ENCODE assay signal across 1 cellular context in genomic region chr17:49076575-49077384, GRCh38.
TF ChIP-seq lines count a peak whose summit lies in the region.

No MANE protein-coding gene starts in this region.

TF ChIP-seq in K562, 482 proteins besides CTCF, POLR2A, EP300 and RAD21 (continued from another document and continues in another):
- no peak for TF ChIP-seq MLLT1 (IDR thresholded peaks at IDR 0.05)
- 0 out of 2 replicates have a peak, but pooled peaks have one; percentile 11 for TF ChIP-seq CREM (IDR thresholded peaks at IDR 0.05; ENCODE audit: low read depth)
- TF ChIP-seq ZNF197 (CRISPR knock-in tag; IDR thresholded peaks at IDR 0.05; ENCODE audit: low read depth) = peak; percentile 87; the same call in 1 of the 2 replicates
- TF ChIP-seq GATAD2B (IDR thresholded peaks at IDR 0.05; ENCODE audit: borderline replicate concordance) = no peak
- TF ChIP-seq ZNF695 (CRISPR knock-in tag; IDR thresholded peaks at IDR 0.05) = no peak
- no peak for TF ChIP-seq USF1 (CRISPR knock-in tag; IDR thresholded peaks at IDR 0.05)
- TF ChIP-seq ZBTB26 (CRISPR knock-in tag; IDR thresholded peaks at IDR 0.05) = peak; percentile 73; the same call in 1 of the 2 replicates
- no peak for TF ChIP-seq THAP7 (CRISPR knock-in tag; IDR thresholded peaks at IDR 0.05)
- peak; percentile 62; the same call in 1 of the 2 replicates for TF ChIP-seq CBFA2T3 (IDR thresholded peaks at IDR 0.05)
- no peak for TF ChIP-seq NR2C1 (IDR thresholded peaks at IDR 0.05)
- TF ChIP-seq NR2C1 (tag; IDR thresholded peaks at IDR 0.05) = peak; percentile 86
- TF ChIP-seq ZNF76 (CRISPR knock-in tag; IDR thresholded peaks at IDR 0.05; ENCODE audit: borderline replicate concordance) = 0 out of 2 replicates have a peak, but pooled peaks have one; percentile 48
- no peak; the same call in 1 of the 2 replicates for TF ChIP-seq CBFA2T2 (conservative IDR thresholded peaks at IDR 0.05)
- TF ChIP-seq STAT5B (CRISPR knock-in tag; IDR thresholded peaks at IDR 0.05) = no peak; the same call in 1 of the 2 replicates
- TF ChIP-seq SRSF3 (IDR thresholded peaks at IDR 0.05; ENCODE audit: insufficient read depth, low read length) = no peak
- no peak for TF ChIP-seq MBD2 (IDR thresholded peaks at IDR 0.05; ENCODE audit: borderline replicate concordance, low read depth)
- no peak for TF ChIP-seq TRIM25 (IDR thresholded peaks at IDR 0.05; ENCODE audit: borderline replicate concordance)
- no peak for TF ChIP-seq HNRNPUL1 (IDR thresholded peaks at IDR 0.05; ENCODE audit: low read length)
- TF ChIP-seq HNRNPK (IDR thresholded peaks at IDR 0.05; ENCODE audit: low read depth, low read length, poor library complexity, severe bottlenecking) = no peak
- TF ChIP-seq RFX1 (IDR thresholded peaks at IDR 0.05) = peak; percentile 86
- TF ChIP-seq ZBTB43 (CRISPR knock-in tag; IDR thresholded peaks at IDR 0.05) = no peak
- TF ChIP-seq PREB (CRISPR knock-in tag; IDR thresholded peaks at IDR 0.05) = no peak
- no peak for TF ChIP-seq ZNF277 (CRISPR knock-in tag; IDR thresholded peaks at IDR 0.05; ENCODE audit: borderline replicate concordance)
- no peak for TF ChIP-seq POLR3G (IDR thresholded peaks at IDR 0.05; ENCODE audit: extremely low read depth, insufficient read length, insufficient replicate concordance)
- no peak for TF ChIP-seq MBD1 (CRISPR knock-in tag; IDR thresholded peaks at IDR 0.05)
- TF ChIP-seq EP400 (IDR thresholded peaks at IDR 0.05) = no peak
- TF ChIP-seq EHMT2 (IDR thresholded peaks at IDR 0.05) = no peak
- TF ChIP-seq ELK1 (CRISPR knock-in tag; IDR thresholded peaks at IDR 0.05) = no peak
- TF ChIP-seq BCOR (IDR thresholded peaks at IDR 0.05) = no peak
- peak; percentile 97 for TF ChIP-seq PYGO2 (tag; IDR thresholded peaks at IDR 0.05)
- TF ChIP-seq KLF1 (tag; IDR thresholded peaks at IDR 0.05) = no peak
- peak; percentile 96 for TF ChIP-seq SMAD3 (CRISPR knock-in tag; conservative IDR thresholded peaks at IDR 0.05)
- TF ChIP-seq NFE2L1 (tag; IDR thresholded peaks at IDR 0.05; ENCODE audit: borderline replicate concordance, low read depth) = 0 out of 2 replicates have a peak, but pooled peaks have one; percentile 30
- TF ChIP-seq MCM5 (IDR thresholded peaks at IDR 0.05; ENCODE audit: low read depth) = no peak
- TF ChIP-seq CEBPG (CRISPR knock-in tag; IDR thresholded peaks at IDR 0.05) = no peak
- TF ChIP-seq CEBPG (tag; conservative IDR thresholded peaks at IDR 0.05 in 1 of 2, IDR thresholded peaks at IDR 0.05 in 1 of 2) = peak in 1 of 2 experiments; percentile 46; a peak in 1 of 4 replicates
- no peak for TF ChIP-seq L3MBTL2 (IDR thresholded peaks at IDR 0.05)
- TF ChIP-seq ZNF263 (CRISPR knock-in tag; IDR thresholded peaks at IDR 0.05; ENCODE audit: borderline replicate concordance) = no peak
- no peak for TF ChIP-seq KAT8 (IDR thresholded peaks at IDR 0.05; ENCODE audit: low read depth)
- TF ChIP-seq GTF2A2 (tag; IDR thresholded peaks at IDR 0.05) = peak; percentile 89
- peak; percentile 49; the same call in 1 of the 2 replicates for TF ChIP-seq ZNF445 (CRISPR knock-in tag; IDR thresholded peaks at IDR 0.05; ENCODE audit: low read depth)
- no peak for TF ChIP-seq SMARCB1 (IDR thresholded peaks at IDR 0.05; ENCODE audit: insufficient read length, low read depth)
- no peak for TF ChIP-seq ZNF217 (CRISPR knock-in tag; IDR thresholded peaks at IDR 0.05)
- no peak for TF ChIP-seq TOE1 (IDR thresholded peaks at IDR 0.05; ENCODE audit: borderline replicate concordance)
- no peak for TF ChIP-seq TOE1 (CRISPR knock-in tag; IDR thresholded peaks at IDR 0.05; ENCODE audit: borderline replicate concordance, low read depth)
- no peak for TF ChIP-seq SRSF1 (IDR thresholded peaks at IDR 0.05; ENCODE audit: low read depth, low read length)
- no peak for TF ChIP-seq HMGN3 (IDR thresholded peaks at IDR 0.05; ENCODE audit: borderline replicate concordance, extremely low read depth, insufficient read length, low read depth, low read length)
- peak; percentile 94 for TF ChIP-seq DMBX1 (CRISPR knock-in tag; IDR thresholded peaks at IDR 0.05; ENCODE audit: borderline replicate concordance)
- no peak for TF ChIP-seq ESRRA (IDR thresholded peaks at IDR 0.05; ENCODE audit: borderline replicate concordance, low read depth)
- TF ChIP-seq ZZZ3 (IDR thresholded peaks at IDR 0.05) = no peak
- TF ChIP-seq DIDO1 (tag; IDR thresholded peaks at IDR 0.05; ENCODE audit: low read depth) = peak; percentile 91
- TF ChIP-seq ZNF696 (CRISPR knock-in tag; conservative IDR thresholded peaks at IDR 0.05) = no peak
- peak; percentile 99 for TF ChIP-seq FOSL1 (tag; conservative IDR thresholded peaks at IDR 0.05)
- TF ChIP-seq CHCHD3 (CRISPR knock-in tag; IDR thresholded peaks at IDR 0.05) = no peak
- no peak for TF ChIP-seq CXXC5 (CRISPR knock-in tag; IDR thresholded peaks at IDR 0.05)
- peak in 1 of 2 experiments; percentile 88; a peak in 2 of 4 replicates for TF ChIP-seq MAZ (CRISPR knock-in tag; conservative IDR thresholded peaks at IDR 0.05 in 1 of 2, IDR thresholded peaks at IDR 0.05 in 1 of 2)
- TF ChIP-seq NCOA6 (IDR thresholded peaks at IDR 0.05) = no peak
- no peak for TF ChIP-seq KDM2B (CRISPR knock-in tag; IDR thresholded peaks at IDR 0.05)
- no peak for TF ChIP-seq POLR2H (tag; IDR thresholded peaks at IDR 0.05; ENCODE audit: low read depth)
- no peak for TF ChIP-seq U2AF2 (optimal IDR thresholded peaks at IDR 0.05; ENCODE audit: low read depth, low read length)
- TF ChIP-seq ZNF699 (CRISPR knock-in tag; IDR thresholded peaks at IDR 0.05; ENCODE audit: insufficient replicate concordance) = no peak
- 0 out of 2 replicates have a peak, but pooled peaks have one; percentile 33 for TF ChIP-seq DPF2 (IDR thresholded peaks at IDR 0.05)
- no peak for TF ChIP-seq LARP7 (IDR thresholded peaks at IDR 0.05)
- TF ChIP-seq PRPF4 (IDR thresholded peaks at IDR 0.05; ENCODE audit: insufficient read depth, low read depth, low read length, poor library complexity, severe bottlenecking) = no peak
- peak; percentile 89; the same call in 1 of the 2 replicates for TF ChIP-seq CREB5 (CRISPR knock-in tag; IDR thresholded peaks at IDR 0.05)
- no peak for TF ChIP-seq NUFIP1 (IDR thresholded peaks at IDR 0.05; ENCODE audit: partially characterized antibody)
